Comparison of ENCODE assay signal across 8 cellular contexts in the genomic region with DNA sequence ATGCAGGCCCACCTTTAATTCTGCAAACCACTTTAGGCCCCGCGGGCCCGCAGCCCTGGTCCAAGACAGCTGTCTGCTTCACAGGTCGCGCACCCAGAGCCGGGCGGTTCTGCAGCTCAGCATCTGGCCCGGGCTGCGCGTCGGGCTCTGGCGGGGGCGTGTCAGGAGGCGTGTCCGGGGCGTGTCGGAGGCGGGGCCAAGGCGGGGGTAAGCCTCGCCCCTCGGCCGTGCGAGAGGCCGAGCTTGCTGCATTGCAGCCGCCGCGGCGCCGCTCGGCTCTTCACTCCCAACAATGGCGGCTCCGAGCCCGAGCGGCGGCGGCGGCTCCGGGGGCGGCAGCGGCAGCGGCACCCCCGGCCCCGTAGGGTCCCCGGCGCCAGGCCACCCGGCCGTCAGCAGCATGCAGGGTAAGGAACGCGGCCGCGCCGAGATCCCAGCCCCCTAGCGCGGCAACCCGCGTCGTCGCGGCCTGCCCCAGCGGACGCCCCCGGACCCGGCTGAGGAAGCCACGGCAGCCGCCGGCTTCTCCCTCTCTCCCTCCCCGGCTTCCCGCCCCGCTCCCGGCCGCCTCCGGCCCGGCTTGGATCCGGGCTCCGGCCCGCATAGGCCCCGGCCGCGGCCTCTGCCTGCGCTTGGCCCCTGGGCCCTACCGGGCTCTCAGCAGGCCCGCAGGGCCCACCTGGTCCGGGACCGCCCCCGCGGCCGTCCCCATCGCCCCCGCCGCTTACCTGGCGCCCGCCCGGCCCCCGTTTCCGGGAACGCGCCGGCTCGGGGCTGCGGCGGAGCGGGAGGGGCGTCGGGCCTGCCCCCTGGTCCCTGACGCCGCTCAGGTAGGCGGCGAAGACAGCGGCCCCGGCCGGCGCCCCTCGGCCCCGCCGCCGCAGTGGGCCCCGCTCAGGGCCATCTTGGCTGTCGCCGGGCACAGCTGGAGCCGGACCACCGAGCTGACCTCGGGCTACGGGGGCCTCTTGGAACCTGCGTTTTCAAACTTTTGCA. TPM values are rescaled to one million over a fixed set of nuclear protein-coding genes. Genes with fewer than 3 reads are reported as not detected.
DNase-seq lines count a peak whose midpoint lies in the region; ATAC-seq and TF ChIP-seq lines count a peak whose summit lies in the region.

A gene (plus strand): TSS at position 283 of the 996 bp plus-strand sequence. CDS start 10 bp downstream, at position 293.

- peaks cover 56% of the 10 kb centered on the region for H3K4me1 ChIP-seq in left ventricle myocardium inferior
- no peaks in the 10 kb centered on the region for H3K4me1 ChIP-seq in prostate gland (replicated peaks)

- no peaks in the 10 kb centered on the region for H3K27me3 ChIP-seq in left ventricle myocardium inferior (ENCODE audit: low read depth)
- H3K27me3 ChIP-seq in prostate gland (replicated peaks; ENCODE audit: insufficient read depth), result no peaks in the 10 kb centered on the region

- H3K4me3 ChIP-seq in GM12875 (ENCODE audit: low read depth, low read length), result peak within 1 kb of the TSS; percentile 85
- peak within 1 kb of the TSS; percentile 96 for H3K4me3 ChIP-seq in left ventricle myocardium inferior
- peak within 1 kb of the TSS; percentile 97 to 99 for H3K4me3 ChIP-seq in prostate gland

- H3K36me3 ChIP-seq in left ventricle myocardium inferior (no peaks in the 10 kb centered on the region), prostate gland (no peaks in the 10 kb centered on the region)

- 1% methylated on average over 80 of the region's 124 CpGs for WGBS in prostate gland

- TF ChIP-seq POLR2A in prostate gland (IDR thresholded peaks at IDR 0.05), result peak; percentile 96

- intact Hi-C loops in T-helper 1 cell treated with Interleukin-12 subunit alpha and Interleukin-12 subunit beta and Interleukin-4 antibody, amounts not matched to agents 30 ng/mL and 1 ng/mL, for 36 hours (cut with micrococcal nuclease), result loop anchor here (1.0 kb wide), 2 partner anchors 24 to 997 kb away; a partner anchor contains a TSS
- intact Hi-C loops in left ventricle myocardium inferior (cut with micrococcal nuclease) (no loop called here), prostate gland (cut with DNase I) (loop anchor here (2.0 kb wide), 1 partner anchor 24 kb away; a partner anchor contains a TSS)

- TF ChIP-seq CTCF in GM12875 (IDR thresholded peaks at IDR 0.05; ENCODE audit: borderline replicate concordance, insufficient read depth, low read depth, low read length) (no peak), left ventricle myocardium inferior (IDR thresholded peaks at IDR 0.05; ENCODE audit: borderline replicate concordance) (no peak), prostate gland (IDR thresholded peaks at IDR 0.05) (no peak)

- H3K27ac ChIP-seq in left ventricle myocardium inferior (replicated peaks) (peak within 1 kb of the TSS; percentile 92), prostate gland (peak within 1 kb of the TSS; percentile 83 to 90)

- peak; percentile 45 for DNase-seq in NCI-H1092 (lab: John Stamatoyannopoulos, UW)
- DNase-seq in amniotic epithelial cell (ENCODE audit: low read depth), result peak; percentile 76
- DNase-seq in left ventricle myocardium inferior, result peak; percentile 93
- peak; percentile 91 for DNase-seq in prostate gland (ENCODE audit: low spot score)
- peak; percentile 96 for DNase-seq in ureter (ENCODE audit: low spot score)

- ATAC-seq in HG02588 (IDR thresholded peaks at IDR 0.05; ENCODE audit: unreplicated experiment), result peak; percentile 92

- H3K9me3 ChIP-seq in left ventricle myocardium inferior (replicated peaks) (no peaks in the 10 kb centered on the region), prostate gland (no peaks in the 10 kb centered on the region)

RNA-seq across cellular contexts. Expression of the gene that starts here (rescaled TPM):
- total RNA-seq in T-helper 1 cell treated with Interleukin-12 subunit alpha and Interleukin-12 subunit beta and Interleukin-4 antibody, amounts not matched to agents 30 ng/mL and 1 ng/mL, for 36 hours, result 31.6 and 32.0 TPM in 2 replicates
- 28.5 TPM for total RNA-seq in left ventricle myocardium inferior
- 10 to 100 TPM; 26.2 to 42.1 TPM for total RNA-seq in prostate gland
- total RNA-seq in ureter, result 51.0 TPM

Comparison
In these comparisons a context has a peak if more than half of its experiments do, and no peak if none do; other contexts are left out.
1. Peak in every context shown above with its lines: DNase-seq, ATAC-seq, H3K4me3 ChIP-seq and H3K27ac ChIP-seq.
2. DNase-seq: peak in every context shown above with its lines; median percentile 96 in ureter; 93 in left ventricle myocardium inferior; 91 in prostate gland; 76 in amniotic epithelial cell; 45 in NCI-H1092.